Comparison of ENCODE assay signal across 16 cellular contexts in genomic region chr4:140740422-140740821, GRCh38. TPM values are rescaled to one million over a fixed set of nuclear protein-coding genes. Genes with fewer than 3 reads are reported as not detected.
DNase-seq lines count a peak whose midpoint lies in the region; ATAC-seq and TF ChIP-seq lines count a peak whose summit lies in the region.
"Had no signal": no experiment of that assay in that cellular context is flagged by ENCODE, and none has a peak within 500 bp of the region (broad histone marks: within the 10 kb centered on the region; RNA-seq: fewer than 3 reads in every experiment).

No MANE protein-coding gene starts in this region.

- TF ChIP-seq CTCF in GM23338 (conservative IDR thresholded peaks at IDR 0.05; ENCODE audit: low read depth in 2 of 2): no peak

- H3K27ac Mint-ChIP-seq in GM23338: no peak overlapping the region
- peak overlapping the region; percentile 99 for H3K27ac Mint-ChIP-seq in memory B cell
- H3K27ac Mint-ChIP-seq in activated CD8-positive, alpha-beta T cell treated with anti-CD3 and anti-CD28 coated beads, Interleukin-2, amount 10 ng/mL, durations not matched to agents 7 days and 5 days: no peak overlapping the region
- H3K27ac Mint-ChIP-seq: CD8-positive, alpha-beta T cell had no signal

- ATAC-seq in GM23338 (no peak), memory B cell (ENCODE audit: low read depth) (no peak)
- no peak for ATAC-seq in activated CD8-positive, alpha-beta T cell treated with anti-CD3 and anti-CD28 coated beads, Interleukin-2, amount 10 ng/mL, durations not matched to agents 7 days and 5 days
- ATAC-seq: CD8-positive, alpha-beta T cell had no signal

- H3K9me3 Mint-ChIP-seq in GM23338 (no peaks in the 10 kb centered on the region; the same call in 2 of the 3 replicates), memory B cell (no peaks in the 10 kb centered on the region)
- no peaks in the 10 kb centered on the region for H3K9me3 Mint-ChIP-seq in activated CD8-positive, alpha-beta T cell treated with anti-CD3 and anti-CD28 coated beads, Interleukin-2, amount 10 ng/mL, durations not matched to agents 7 days and 5 days (ENCODE audit: insufficient read depth)
- H3K9me3 Mint-ChIP-seq: CD8-positive, alpha-beta T cell had no signal

- H3F3A ChIP-seq in GM23338 (replicated peaks; ENCODE audit: low read depth): no peaks in the 10 kb centered on the region

- H3K4me3 ChIP-seq in GM23338 (no peak overlapping the region), SK-N-MC (no peak overlapping the region)
- H3K4me3 ChIP-seq: GM23248, MG63 had no signal

- POLR2A ChIA-PET in activated CD8-positive, alpha-beta T cell treated with anti-CD3 and anti-CD28 coated beads, Interleukin-2, amount 10 ng/mL, durations not matched to agents 7 days and 5 days (lab: Charles Lee): no interaction called here

- in situ Hi-C loops in G401 (cut with HindIII; ENCODE audit: low sequenced_read_pairs): no loop called here

- DNase-seq in GM23338 (ENCODE audit: low spot score) (no peak), SK-N-MC (ENCODE audit: low read depth, low spot score) (no peak), memory B cell (ENCODE audit: low spot score in 2 of 2) (no peak), renal cortical epithelial cell (ENCODE audit: low read depth) (peak; percentile 62), retina (no peak), G401 (ENCODE audit: low spot score) (no peak)
- no peak for DNase-seq in activated CD8-positive, alpha-beta T cell treated with anti-CD3 and anti-CD28 coated beads, Interleukin-2, amount 10 ng/mL, durations not matched to agents 7 days and 5 days
- DNase-seq in activated CD4-positive, alpha-beta T cell treated with anti-CD3 and anti-CD28 coated beads for 48 hours: no peak
- DNase-seq: CD8-positive, alpha-beta T cell; MG63; NCI-H1105; NCI-H1694 treated with DMSO at 0.1 percent for 48 hours; NCI-H446; SHP77 treated with DMSO at 0.1 percent for 48 hours had no signal

- peaks cover 53% of the 10 kb centered on the region for H3K4me1 ChIP-seq in GM23338 (ENCODE audit: insufficient read depth)

- H3K27me3 ChIP-seq in GM23338 (ENCODE audit: insufficient read depth): no peaks in the 10 kb centered on the region
- H3K27me3 ChIP-seq: MG63 had no signal

- peaks cover 1% of the 10 kb centered on the region for H3K27me3 Mint-ChIP-seq in GM23338 (ENCODE audit: insufficient read depth, low read depth, poor library complexity)
- no peaks in the 10 kb centered on the region for H3K27me3 Mint-ChIP-seq in memory B cell
- H3K27me3 Mint-ChIP-seq in activated CD8-positive, alpha-beta T cell treated with anti-CD3 and anti-CD28 coated beads, Interleukin-2, amount 10 ng/mL, durations not matched to agents 7 days and 5 days (ENCODE audit: low read depth): peaks cover 19% of the 10 kb centered on the region

- H3K4me1 Mint-ChIP-seq in GM23338 (peaks cover 64% of the 10 kb centered on the region), memory B cell (peaks cover 66% of the 10 kb centered on the region)
- H3K4me1 Mint-ChIP-seq in activated CD8-positive, alpha-beta T cell treated with anti-CD3 and anti-CD28 coated beads, Interleukin-2, amount 10 ng/mL, durations not matched to agents 7 days and 5 days (ENCODE audit: low read depth): no peaks in the 10 kb centered on the region

- no peaks in the 10 kb centered on the region for H3K36me3 ChIP-seq in GM23338 (ENCODE audit: insufficient read depth)
- H3K36me3 ChIP-seq in SK-N-MC (ENCODE audit: insufficient read depth, low read length): peaks cover 4% of the 10 kb centered on the region; the same call in 1 of the 2 replicates
- H3K36me3 ChIP-seq: MG63 had no signal

- H3K4me2 ChIP-seq in GM23338: peak overlapping the region; percentile 48; the same call in 1 of the 2 replicates
- H3K4me2 ChIP-seq: KMS-11 had no signal

- no peaks in the 10 kb centered on the region for H3K9me2 ChIP-seq in GM23338 (ENCODE audit: insufficient read depth)

- no peaks in the 10 kb centered on the region for H3K36me3 Mint-ChIP-seq in GM23338 (ENCODE audit: low read depth)
- H3K36me3 Mint-ChIP-seq in memory B cell: peaks cover 24% of the 10 kb centered on the region
- H3K36me3 Mint-ChIP-seq in activated CD8-positive, alpha-beta T cell treated with anti-CD3 and anti-CD28 coated beads, Interleukin-2, amount 10 ng/mL, durations not matched to agents 7 days and 5 days (ENCODE audit: low read depth): no peaks in the 10 kb centered on the region
- H3K36me3 Mint-ChIP-seq: CD8-positive, alpha-beta T cell had no signal

- H3K79me2 ChIP-seq in GM23338 (replicated peaks; ENCODE audit: insufficient read depth): no peaks in the 10 kb centered on the region

- no peaks in the 10 kb centered on the region for H4K20me1 ChIP-seq in GM23338 (replicated peaks; ENCODE audit: insufficient read depth)

- no peaks in the 10 kb centered on the region for H3K9me3 ChIP-seq in SK-N-MC (ENCODE audit: low read depth, low read length)
- H3K9me3 ChIP-seq: MG63 had no signal

- H3K9ac ChIP-seq in SK-N-MC (ENCODE audit: insufficient read length): no peak overlapping the region
- H3K9ac ChIP-seq: GM23248, KMS-11 had no signal

- H3K27ac ChIP-seq in GM23338 (ENCODE audit: low read depth): no peak overlapping the region
- peak overlapping the region; percentile 52 for H3K27ac ChIP-seq in SK-N-MC
- H3K27ac ChIP-seq: GM23248, KMS-11 had no signal

- H2AFZ ChIP-seq in GM23338: no peak overlapping the region
- H2AFZ ChIP-seq: GM23248 had no signal

- CTCF ChIA-PET in activated CD8-positive, alpha-beta T cell treated with anti-CD3 and anti-CD28 coated beads, Interleukin-2, amount 10 ng/mL, durations not matched to agents 7 days and 5 days (lab: Charles Lee): no interaction called here

- no peak overlapping the region for H3K4me3 Mint-ChIP-seq in GM23338
- peak overlapping the region; percentile 15 for H3K4me3 Mint-ChIP-seq in memory B cell
- no peak overlapping the region for H3K4me3 Mint-ChIP-seq in activated CD8-positive, alpha-beta T cell treated with anti-CD3 and anti-CD28 coated beads, Interleukin-2, amount 10 ng/mL, durations not matched to agents 7 days and 5 days
- H3K4me3 Mint-ChIP-seq: CD8-positive, alpha-beta T cell had no signal

TF ChIP-seq in GM23338, 12 proteins besides CTCF, POLR2A, EP300 and RAD21 (continues in another document):
- TF ChIP-seq ZNF114 (CRISPR knock-in tag; IDR thresholded peaks at IDR 0.05) (no peak), ETS1 (IDR thresholded peaks at IDR 0.05) (no peak)

RNA-seq across cellular contexts. Expression of gene TBC1D9, which starts 15.8 kb away (rescaled TPM):
- 0.56 and 0.66 TPM in 2 replicates for total RNA-seq in GM23338 (2014; rRNA removed; shearing (Covaris generic))
- 0.03 and 0.19 TPM in 2 replicates for polyA plus RNA-seq in GM23338 (2016; fragmentation: Nextera tagmentation; extraction: Ambion mirVana)
- total RNA-seq in renal cortical epithelial cell: 37.5 and 70.1 TPM in 2 replicates
- total RNA-seq in activated CD8-positive, alpha-beta T cell treated with anti-CD3 and anti-CD28 coated beads, Interleukin-2, amount 10 ng/mL, durations not matched to agents 7 days and 5 days: not detected
- 4.7 and 9.4 TPM in 2 replicates for total RNA-seq in G401 (2014; rRNA removed; shearing (Covaris generic))
